8 cellular contexts compared by ENCODE assay signal in genomic region chr6:127267742-127268588, GRCh38. TPM values are rescaled to one million over a fixed set of nuclear protein-coding genes. Genes with fewer than 3 reads are reported as not detected.
DNase-seq lines count a peak whose midpoint lies in the region; ATAC-seq and TF ChIP-seq lines count a peak whose summit lies in the region.

No MANE protein-coding gene starts in this region.

- H3K79me2 ChIP-seq in PC-3 (ENCODE audit: low read length) (peaks cover 60% of the 10 kb centered on the region), osteoblast (ENCODE audit: insufficient read depth, low read length) (peaks cover 62% of the 10 kb centered on the region)

- peak; percentile 1 for ATAC-seq in GM19467 (IDR thresholded peaks at IDR 0.05; ENCODE audit: unreplicated experiment)
- peak; percentile 3; the same call in 1 of the 2 replicates for ATAC-seq in PC-3

- peak overlapping the region; percentile 96 for H2AFZ ChIP-seq in PC-3 (ENCODE audit: low read length)
- peak overlapping the region; percentile 89 for H2AFZ ChIP-seq in osteoblast (ENCODE audit: low read length)

- H3K4me2 ChIP-seq in PC-3 (ENCODE audit: low read length), result peak overlapping the region; percentile 90
- peak overlapping the region; percentile 82 for H3K4me2 ChIP-seq in osteoblast (ENCODE audit: insufficient read depth, low read length)

- peak; percentile 4 for DNase-seq in PC-3
- no peak for DNase-seq in epithelial cell of esophagus (ENCODE audit: low read depth)
- peak; percentile 25 for DNase-seq in osteoblast (ENCODE audit: insufficient read length, low spot score, missing footprints)
- DNase-seq in AG08396 (ENCODE audit: low spot score), result no peak
- no peak for DNase-seq in DMS79 (lab: John Stamatoyannopoulos, UW)
- DNase-seq in NCI-H446 (lab: John Stamatoyannopoulos, UW), result no peak

- peak overlapping the region; percentile 85 for H3K9ac ChIP-seq in PC-3 (ENCODE audit: low read length)

- H4K20me1 ChIP-seq in PC-3 (ENCODE audit: low read length), result 0 out of 2 replicates have a peak, but pooled peaks cover 8% of the 10 kb centered on the region
- peaks cover 41% of the 10 kb centered on the region for H4K20me1 ChIP-seq in osteoblast (ENCODE audit: insufficient read depth, low read length)

- CTCF ChIA-PET in PC-3 (lab: Charles Lee), result interaction anchor here (0.6 kb wide), 1 partner anchor 78 kb away, joined by 3 read pairs; no protein-coding TSS in a partner anchor

- intact Hi-C loops in PC-3 (cut with micrococcal nuclease), result loop anchor here (5.0 kb wide), 3 partner anchors 61 to 136 kb away; no protein-coding TSS in a partner anchor

- H3K9me3 ChIP-seq in PC-3 (ENCODE audit: low read length) (no peaks in the 10 kb centered on the region), osteoblast (ENCODE audit: low read depth, low read length) (no peaks in the 10 kb centered on the region)

- H3K27me3 ChIP-seq in PC-3 (ENCODE audit: low read length) (no peaks in the 10 kb centered on the region), osteoblast (ENCODE audit: insufficient read depth, low read length) (no peaks in the 10 kb centered on the region)

- peak overlapping the region; percentile 86 for H3K27ac ChIP-seq in 22Rv1
- peak overlapping the region; percentile 70; the same call in 1 of the 2 replicates for H3K27ac ChIP-seq in PC-3 (ENCODE audit: low read length)
- H3K27ac ChIP-seq in osteoblast (ENCODE audit: low read depth, low read length), result peak overlapping the region; percentile 95

- H3K4me1 ChIP-seq in PC-3 (ENCODE audit: insufficient read depth, low read length), result 0 out of 2 replicates have a peak, but pooled peaks cover 8% of the 10 kb centered on the region
- H3K4me1 ChIP-seq in osteoblast (ENCODE audit: insufficient read depth, low read length), result peaks cover 14% of the 10 kb centered on the region

- TSS peak; percentile 35 for BruUV-seq in PC-3 (replicated peaks; lab: Mats Ljungman, UMichigan)

- H3K36me3 ChIP-seq in PC-3 (ENCODE audit: low read depth, low read length) (no peaks in the 10 kb centered on the region), osteoblast (ENCODE audit: insufficient read depth, low read length) (no peaks in the 10 kb centered on the region)

- H3K9me2 ChIP-seq in PC-3 (replicated peaks; ENCODE audit: low read length), result no peaks in the 10 kb centered on the region

- POLR2A ChIA-PET in PC-3 (lab: Charles Lee; ENCODE audit: unreplicated experiment), result no interaction called here

- no peaks in the 10 kb centered on the region for H3F3A ChIP-seq in PC-3 (ENCODE audit: low read length, unreplicated experiment)

- H3K4me3 ChIP-seq in PC-3 (ENCODE audit: low read length) (peak overlapping the region; percentile 97), epithelial cell of esophagus (ENCODE audit: low read length) (peak overlapping the region; percentile 72), osteoblast (ENCODE audit: insufficient read depth, low read length) (peak overlapping the region; percentile 97)

- TF ChIP-seq CTCF in 22Rv1 (IDR thresholded peaks at IDR 0.05) (no peak), PC-3 (conservative IDR thresholded peaks at IDR 0.05; ENCODE audit: low read depth, low read length) (no peak), epithelial cell of esophagus (IDR thresholded peaks at IDR 0.05; ENCODE audit: insufficient read depth, low read depth, low read length, missing control alignments) (no peak), osteoblast (IDR thresholded peaks at IDR 0.05; ENCODE audit: extremely low read depth, low read depth, low read length) (no peak)

RNA-seq across cellular contexts. Expression of gene RNF146, which starts 1.3 kb away (rescaled TPM):
- total RNA-seq in PC-3 (2014; rRNA removed) (8.7 and 11.6 TPM in 2 replicates), osteoblast (56.8 and 60.4 TPM in 2 replicates)

Comparison
In these comparisons a context has a peak if more than half of its experiments do, and no peak if none do; other contexts are left out.
1. DNase-seq: peak in PC-3 (single experiment) and osteoblast (single experiment); none in epithelial cell of esophagus (single experiment), AG08396 (single experiment), DMS79 (single experiment) and NCI-H446 (0 of 2).
2. Peak in every context shown above with its lines, with median percentiles within 50 percentile points of each other: H3K27ac ChIP-seq and H3K4me3 ChIP-seq.